8 cellular contexts compared by ENCODE assay signal in genomic region chr19:40445006-40445312, GRCh38. TPM values are rescaled to one million over a fixed set of nuclear protein-coding genes. Genes with fewer than 3 reads are reported as not detected.
A peak's percentile ranks its signal among the peaks of the same experiment; 100 is the strongest.
DNase-seq lines count a peak whose midpoint lies in the region; ATAC-seq and TF ChIP-seq lines count a peak whose summit lies in the region.

No MANE protein-coding gene starts in this region.

- H3K4me2 ChIP-seq in PC-9 = peak overlapping the region; percentile 86

- H3K79me2 ChIP-seq in PC-9 (ENCODE audit: low read depth) = peaks cover 30% of the 10 kb centered on the region

- peak overlapping the region; percentile 83 for H2AFZ ChIP-seq in PC-9

- TF ChIP-seq CTCF in Caco-2 (IDR thresholded peaks at IDR 0.05; ENCODE audit: insufficient read depth in 1 of 2, low read depth in 1 of 2, low read length in 1 of 2, severe bottlenecking in 1 of 2, unreplicated experiment in 1 of 2) = no peak
- no peak for TF ChIP-seq CTCF in PC-9 (conservative IDR thresholded peaks at IDR 0.05)
- TF ChIP-seq CTCF in ovary (IDR thresholded peaks at IDR 0.05) = no peak

- CTCF ChIA-PET in Caco-2 (lab: Charles Lee) = interaction anchor here (1.0 kb wide), 1 partner anchor 140 kb away, joined by 5 read pairs; no protein-coding TSS in a partner anchor
- CTCF ChIA-PET in PC-9 (lab: Charles Lee) = interaction anchor here (0.6 kb wide), 2 partner anchors 21 to 159 kb away, joined by 3 read pairs; partner anchors contain the start of gene BLVRB

- intact Hi-C loops in Caco-2 (cut with micrococcal nuclease; ENCODE audit: unreplicated experiment) (no loop called here), PC-9 (cut with micrococcal nuclease; ENCODE audit: unreplicated experiment) (no loop called here), ovary (cut with DNase I) (no loop called here)

- peak overlapping the region; percentile 98 for H3K27ac Mint-ChIP-seq in Caco-2 (ENCODE audit: unreplicated experiment)

- POLR2A ChIA-PET in Caco-2 (lab: Charles Lee) (interaction anchor here (0.6 to 2.6 kb wide), 3 partner anchors 8 to 24 kb away, joined by 3 to 10 read pairs (median 8); no protein-coding TSS in a partner anchor), PC-9 (lab: Charles Lee; ENCODE audit: unreplicated experiment) (interaction anchor here (0.5 to 0.7 kb wide), 3 partner anchors 96 to 985 kb away, joined by 3 to 12 read pairs (median 6); partner anchors contain the start of gene PLD3)

- H3F3A ChIP-seq in PC-9 (ENCODE audit: insufficient read depth, low read depth) = peaks cover 40% of the 10 kb centered on the region; the same call in 1 of the 2 replicates

- H3K4me1 Mint-ChIP-seq in Caco-2 (ENCODE audit: low read depth, unreplicated experiment) = peaks cover 9% of the 10 kb centered on the region

- H3K9me3 Mint-ChIP-seq in Caco-2 (ENCODE audit: unreplicated experiment) = no peaks in the 10 kb centered on the region

- H3K9me3 ChIP-seq in Caco-2 = no peaks in the 10 kb centered on the region
- no peaks in the 10 kb centered on the region for H3K9me3 ChIP-seq in PC-9 (ENCODE audit: insufficient read depth, low read depth)
- no peaks in the 10 kb centered on the region for H3K9me3 ChIP-seq in ovary

- H3K4me3 Mint-ChIP-seq in Caco-2 (ENCODE audit: unreplicated experiment) = peak overlapping the region; percentile 97

- peaks cover 20% of the 10 kb centered on the region for H4K20me1 ChIP-seq in PC-9 (ENCODE audit: insufficient read depth)

- peak; percentile 10 for TF ChIP-seq POLR2A in ovary (IDR thresholded peaks at IDR 0.05)

- peaks cover 54% of the 10 kb centered on the region for H3K36me3 Mint-ChIP-seq in Caco-2 (ENCODE audit: insufficient read depth, unreplicated experiment)

- no peaks in the 10 kb centered on the region for H3K9me2 ChIP-seq in PC-9 (ENCODE audit: insufficient read depth)

- peak overlapping the region; percentile 90 for H3K4me3 ChIP-seq in Caco-2 (ENCODE audit: low read depth, low read length)
- peak overlapping the region; percentile 75 for H3K4me3 ChIP-seq in PC-9
- peak overlapping the region; percentile 98 for H3K4me3 ChIP-seq in ovary

- H3K36me3 ChIP-seq in Caco-2 (ENCODE audit: control insufficient read depth, insufficient read depth, low read length) = peaks cover 10% of the 10 kb centered on the region
- H3K36me3 ChIP-seq in PC-9 (ENCODE audit: low read depth) = peaks cover 6% of the 10 kb centered on the region; the same call in 1 of the 2 replicates
- no peaks in the 10 kb centered on the region for H3K36me3 ChIP-seq in ovary

- ATAC-seq in GM21786 (IDR thresholded peaks at IDR 0.05; ENCODE audit: unreplicated experiment) (no peak), HG02938 (IDR thresholded peaks at IDR 0.05; ENCODE audit: unreplicated experiment) (no peak)

- no peaks in the 10 kb centered on the region for H3K27me3 Mint-ChIP-seq in Caco-2 (ENCODE audit: insufficient read depth, unreplicated experiment)

- BruUV-seq in Caco-2 (replicated peaks; lab: Mats Ljungman, UMichigan) (TSS peak; percentile 95), PC-9 (replicated peaks; lab: Mats Ljungman, UMichigan) (TSS peak; percentile 95)

- H3K27me3 ChIP-seq in Caco-2 (replicated peaks; ENCODE audit: control insufficient read depth, insufficient read depth, low read length) (no peaks in the 10 kb centered on the region), PC-9 (ENCODE audit: insufficient read depth, low read depth) (no peaks in the 10 kb centered on the region), ovary (no peaks in the 10 kb centered on the region)

- DNase-seq in Caco-2 = no peak
- DNase-seq in PC-9 = no peak
- DNase-seq in epithelial cell of prostate (ENCODE audit: low read depth, low spot score) = no peak
- no peak for DNase-seq in ovary
- DNase-seq in AG20443 (ENCODE audit: low spot score) = no peak
- DNase-seq in NCI-H1048 (lab: John Stamatoyannopoulos, UW) = no peak

- 18 to 31% (median 24%) methylated on average over 9 of the region's 9 CpGs for WGBS in ovary, 3 donors

- peak overlapping the region; percentile 48 for H3K27ac ChIP-seq in PC-9
- peak overlapping the region; percentile 90 for H3K27ac ChIP-seq in epithelial cell of prostate
- H3K27ac ChIP-seq in ovary = peak overlapping the region; percentile 65 to 86

- peaks cover 23% of the 10 kb centered on the region for H3K4me1 ChIP-seq in Caco-2
- peaks cover 12% of the 10 kb centered on the region for H3K4me1 ChIP-seq in PC-9 (replicated peaks; ENCODE audit: insufficient read depth)
- H3K4me1 ChIP-seq in ovary (ENCODE audit: insufficient read depth) = peaks cover 2% of the 10 kb centered on the region

- no peak for TF ChIP-seq EP300 in ovary (IDR thresholded peaks at IDR 0.05)

RNA-seq across cellular contexts. Expression of gene SERTAD3, which starts 0.8 kb away (rescaled TPM):
- 45.2 and 52.2 TPM in 2 replicates for total RNA-seq in Caco-2 (2022)
- 35.9 and 41.4 TPM in 2 replicates for total RNA-seq in PC-9 (2021)
- total RNA-seq in ovary = 10 to 100 TPM; 19.6 to 55.0 (median 39.2) TPM
- 10 to 100 TPM; 17.3 to 19.9 TPM for polyA plus RNA-seq in ovary

RNA-seq across cellular contexts. Expression of gene SERTAD1, which starts 19.2 kb away (rescaled TPM):
- 7.7 and 8.6 TPM in 2 replicates for total RNA-seq in Caco-2 (2022)
- total RNA-seq in PC-9 (2021) = 7.8 and 8.5 TPM in 2 replicates
- total RNA-seq in ovary = 10 to 100 TPM in 5 of 7 donors, 1 to 10 TPM in 2; 6.9 to 15.2 (median 11.5) TPM
- 1 to 10 TPM; 2.3 to 7.3 TPM for polyA plus RNA-seq in ovary

RNA-seq across cellular contexts. Expression of gene BLVRB, which starts 20.6 kb away (rescaled TPM):
- 75.2 and 101 TPM in 2 replicates for total RNA-seq in Caco-2 (2022)
- 204 and 239 TPM in 2 replicates for total RNA-seq in PC-9 (2021)
- total RNA-seq in ovary = 100 to 1,000 TPM in 2 of 7 donors, 10 to 100 TPM in 5; 64.0 to 135 (median 75.5) TPM
- 10 to 100 TPM; 16.8 to 88.5 TPM for polyA plus RNA-seq in ovary

RNA-seq across cellular contexts. Expression of gene SPTBN4, which starts 21.8 kb away (rescaled TPM):
- total RNA-seq in Caco-2 (2022) (0.82 and 0.97 TPM in 2 replicates), PC-9 (2021) (0.48 and 0.85 TPM in 2 replicates), ovary (10 to 100 TPM in 1 of 7 donors, 1 to 10 TPM in 6; 3.5 to 11.6 (median 7.3) TPM)
- polyA plus RNA-seq in ovary = 1 to 10 TPM; 2.2 to 5.0 TPM

RNA-seq across cellular contexts. Expression of gene PRX, which starts 31.8 kb away (rescaled TPM):
- total RNA-seq in Caco-2 (2022) (2.5 TPM in 2 replicates), PC-9 (2021) (6.6 and 9.2 TPM in 2 replicates), ovary (1 to 10 TPM; 2.8 to 8.8 (median 6.9) TPM)
- polyA plus RNA-seq in ovary = 1 to 10 TPM; 1.7 to 8.4 TPM
